16 cellular contexts compared by ENCODE assay signal in the genomic region with DNA sequence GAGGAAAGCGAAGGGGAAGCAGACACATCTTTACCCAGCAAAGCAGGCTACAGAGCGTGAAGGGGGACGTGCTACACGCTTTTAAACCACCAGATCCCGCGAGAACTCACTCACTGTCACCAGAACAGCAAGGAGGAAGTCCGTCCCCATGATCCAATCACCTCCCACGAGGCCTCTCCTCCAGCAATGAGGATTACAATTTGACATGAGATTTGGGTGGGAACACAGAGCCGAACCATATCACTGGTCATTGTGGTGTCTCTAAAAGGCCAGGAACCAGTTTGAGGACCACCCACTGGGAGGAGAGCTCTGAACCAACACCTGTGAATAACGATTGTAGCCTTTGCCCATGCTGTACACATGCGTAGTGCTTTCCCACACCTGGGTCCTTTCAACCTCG.
"Had no signal": no experiment of that assay in that cellular context is flagged by ENCODE, and none has a peak within 500 bp of the region (broad histone marks: within the 10 kb centered on the region; RNA-seq: fewer than 3 reads in every experiment).

No MANE protein-coding gene starts in this region.

- H3K27ac Mint-ChIP-seq: activated CD4-positive, alpha-beta memory T cell treated with anti-CD3 and anti-CD28 coated beads, Interleukin-2, amount 10 ng/mL, durations not matched to agents 7 days and 5 days; activated naive CD4-positive, alpha-beta T cell treated with anti-CD3 and anti-CD28 coated beads, Interleukin-2, amount 50 U/mL, for 72 hours; stimulated activated naive CD8-positive, alpha-beta T cell treated with anti-CD3 and anti-CD28 coated beads, Interleukin-15, Interleukin-2, amounts not matched to agents 100 ng/mL and 50 ng/mL, for 24 hours; WTC11 had no signal

- H3K9me3 ChIP-seq: ovary, sigmoid colon, spleen, suprapubic skin, upper lobe of left lung had no signal

- H3K4me3 Mint-ChIP-seq: activated CD4-positive, alpha-beta memory T cell treated with anti-CD3 and anti-CD28 coated beads, Interleukin-2, amount 10 ng/mL, durations not matched to agents 7 days and 5 days; activated T-cell treated with anti-CD3 and anti-CD28 coated beads, Interleukin-2, amount 50 U/mL, for 4 hours; neural crest cell; stimulated activated naive CD8-positive, alpha-beta T cell treated with anti-CD3 and anti-CD28 coated beads, Interleukin-15, Interleukin-2, amounts not matched to agents 100 ng/mL and 50 ng/mL, for 24 hours; WTC11 had no signal

- H3K27me3 ChIP-seq: ovary, sigmoid colon, upper lobe of left lung had no signal

- H3K4me1 Mint-ChIP-seq: activated CD4-positive, alpha-beta memory T cell treated with anti-CD3 and anti-CD28 coated beads, Interleukin-2, amount 10 ng/mL, durations not matched to agents 7 days and 5 days had no signal

- H3K36me3 ChIP-seq: ovary, sigmoid colon, spleen, suprapubic skin, upper lobe of left lung had no signal

- H3K27ac ChIP-seq: ovary, sigmoid colon, spleen, suprapubic skin, upper lobe of left lung had no signal

- H3K4me1 ChIP-seq: sigmoid colon, spleen, upper lobe of left lung had no signal

- H3K4me3 ChIP-seq: ovary, sigmoid colon, spleen, suprapubic skin, upper lobe of left lung had no signal

- DNase-seq: activated CD4-positive, alpha-beta memory T cell treated with anti-CD3 and anti-CD28 coated beads, Interleukin-2, amount 10 ng/mL, durations not matched to agents 7 days and 5 days; activated CD4-positive, alpha-beta T cell treated with anti-CD3 and anti-CD28 coated beads for 4 hours; activated effector memory CD4-positive, alpha-beta T cell treated with Interleukin-2 at 50 U/mL for 16 hours; activated T-cell treated with anti-CD3 and anti-CD28 coated beads, Interleukin-2, amount 50 U/mL, for 4 hours; islet precursor cell; midbrain; ovary; sigmoid colon; spleen; upper lobe of left lung had no signal

- H3K9me3 Mint-ChIP-seq: activated CD4-positive, alpha-beta memory T cell treated with anti-CD3 and anti-CD28 coated beads, Interleukin-2, amount 10 ng/mL, durations not matched to agents 7 days and 5 days; activated naive CD4-positive, alpha-beta T cell treated with anti-CD3 and anti-CD28 coated beads, Interleukin-2, amount 50 U/mL, for 72 hours; activated T-cell treated with anti-CD3 and anti-CD28 coated beads, Interleukin-2, amount 50 U/mL, for 4 hours; neural crest cell; stimulated activated naive CD8-positive, alpha-beta T cell treated with anti-CD3 and anti-CD28 coated beads, Interleukin-15, Interleukin-2, amounts not matched to agents 100 ng/mL and 50 ng/mL, for 24 hours; WTC11 had no signal

- H3K36me3 Mint-ChIP-seq: activated naive CD4-positive, alpha-beta T cell treated with anti-CD3 and anti-CD28 coated beads, Interleukin-2, amount 50 U/mL, for 72 hours; WTC11 had no signal

- ATAC-seq: activated naive CD4-positive, alpha-beta T cell treated with anti-CD3 and anti-CD28 coated beads, Interleukin-2, amount 50 U/mL, for 72 hours; activated T-cell treated with anti-CD3 and anti-CD28 coated beads, Interleukin-2, amount 50 U/mL, for 4 hours; esophagus mucosa; WTC11 had no signal

- H3K27me3 Mint-ChIP-seq: stimulated activated naive CD8-positive, alpha-beta T cell treated with anti-CD3 and anti-CD28 coated beads, Interleukin-15, Interleukin-2, amounts not matched to agents 100 ng/mL and 50 ng/mL, for 24 hours had no signal
